23 cellular contexts compared by ENCODE assay signal in the genomic region with DNA sequence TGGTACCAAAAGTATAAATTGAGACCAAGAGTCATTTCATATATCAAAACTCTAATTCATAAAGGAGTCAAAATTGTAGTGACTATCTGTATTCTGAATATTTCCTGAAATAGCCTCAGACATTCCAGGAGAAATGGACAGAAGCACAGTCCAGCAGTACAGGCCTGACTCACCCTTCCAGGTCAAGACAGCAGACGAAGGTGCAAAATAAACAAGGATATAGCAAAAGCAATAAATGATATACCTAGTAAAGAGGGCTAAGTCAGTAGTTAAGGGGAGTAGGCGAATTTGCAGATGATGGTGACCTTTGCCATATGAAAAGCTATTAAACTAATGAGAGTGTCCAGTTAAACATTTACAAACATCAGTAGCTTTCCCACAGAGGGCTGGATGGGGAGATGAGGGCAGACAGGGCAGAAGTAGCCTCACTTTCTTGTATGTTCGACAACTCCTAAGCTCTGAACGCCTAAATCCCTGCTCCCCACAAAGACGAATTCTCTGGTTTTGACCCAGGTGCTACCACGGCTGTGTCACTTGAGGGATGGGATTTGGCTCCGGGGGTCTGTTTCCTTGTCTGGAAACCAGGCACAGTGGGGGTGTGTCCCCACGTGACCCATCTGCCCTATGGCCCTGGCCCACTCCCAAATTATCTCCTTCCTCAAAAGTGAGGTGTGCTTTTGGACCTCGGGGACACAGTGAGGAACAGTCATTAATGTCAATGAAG. TPM values are rescaled to one million over a fixed set of nuclear protein-coding genes. Genes with fewer than 3 reads are reported as not detected.
"Had no signal": no experiment of that assay in that cellular context is flagged by ENCODE, and none has a peak within 500 bp of the region (broad histone marks: within the 10 kb centered on the region; RNA-seq: fewer than 3 reads in every experiment).

No MANE protein-coding gene starts in this region.

- H3K4me1 Mint-ChIP-seq: activated naive CD4-positive, alpha-beta T cell treated with anti-CD3 and anti-CD28 coated beads, Interleukin-2, amount 50 U/mL, for 24 hours had no signal

- H3K4me1 ChIP-seq: body of pancreas had no signal

- FAIRE-seq: bronchial epithelial cell had no signal

- H3K4me3 Mint-ChIP-seq: activated CD8-positive, alpha-beta T cell treated with anti-CD3 and anti-CD28 coated beads for 36 hours; activated naive CD4-positive, alpha-beta T cell treated with anti-CD3 and anti-CD28 coated beads, Interleukin-2, amount 50 U/mL, for 24 hours; activated T-cell treated with anti-CD3 and anti-CD28 coated beads, Interleukin-2, amount 50 U/mL, for 72 hours; T-helper 1 cell treated with Interleukin-12 subunit alpha and Interleukin-12 subunit beta and Interleukin-4 antibody, amounts not matched to agents 30 μg/mL and 1 μg/mL, for 36 hours had no signal

- H3K27ac ChIP-seq: body of pancreas had no signal

- H3K9me3 Mint-ChIP-seq: activated CD8-positive, alpha-beta T cell treated with anti-CD3 and anti-CD28 coated beads for 36 hours; activated naive CD4-positive, alpha-beta T cell treated with anti-CD3 and anti-CD28 coated beads, Interleukin-2, amount 50 U/mL, for 24 hours; activated T-cell treated with anti-CD3 and anti-CD28 coated beads, Interleukin-2, amount 50 U/mL, for 72 hours; T-helper 1 cell treated with Interleukin-12 subunit alpha and Interleukin-12 subunit beta and Interleukin-4 antibody, amounts not matched to agents 30 μg/mL and 1 μg/mL, for 36 hours had no signal

- DNase-seq: activated CD4-positive, alpha-beta T cell treated with anti-CD3 and anti-CD28 coated beads for 4 hours; activated CD8-positive, alpha-beta memory T cell treated with anti-CD3 and anti-CD28 coated beads, Interleukin-2, amount 50 U/mL, for 4 hours; activated CD8-positive, alpha-beta T cell treated with anti-CD3 and anti-CD28 coated beads for 36 hours; activated T-cell treated with anti-CD3 and anti-CD28 coated beads, Interleukin-2, amount 50 U/mL, for 72 hours; aorta; body of pancreas; central memory CD4-positive, alpha-beta T cell; KG1; MG63; MV-4-11; NCI-H1105; NCI-H1436; NCI-H1694 treated with DMSO at 0.1 percent for 48 hours; NCI-H2029 treated with DMSO at 0.1 percent for 48 hours; NCI-H345; NCI-H510A treated with DMSO at 0.1 percent for 48 hours; NCI-H69; NK-92 treated with Interleukin-12 subunit alpha and Interleukin-12 subunit beta, amount 100 ng/mL, for 24 hours; SHP77 treated with DMSO at 0.1 percent for 48 hours had no signal

- H3K9me3 ChIP-seq: body of pancreas, MG63 had no signal

- H3K27me3 ChIP-seq: body of pancreas, MG63 had no signal

- H3K4me3 ChIP-seq: body of pancreas, MG63 had no signal

- H3K27ac Mint-ChIP-seq: activated CD8-positive, alpha-beta T cell treated with anti-CD3 and anti-CD28 coated beads for 36 hours; activated naive CD4-positive, alpha-beta T cell treated with anti-CD3 and anti-CD28 coated beads, Interleukin-2, amount 50 U/mL, for 24 hours; T-helper 1 cell treated with Interleukin-12 subunit alpha and Interleukin-12 subunit beta and Interleukin-4 antibody, amounts not matched to agents 30 μg/mL and 1 μg/mL, for 36 hours had no signal

- H3K36me3 ChIP-seq: MG63 had no signal

- H3K36me3 Mint-ChIP-seq: activated naive CD4-positive, alpha-beta T cell treated with anti-CD3 and anti-CD28 coated beads, Interleukin-2, amount 50 U/mL, for 24 hours had no signal

RNA-seq across cellular contexts. Expression of gene SLC52A3, which starts 3.6 kb away (rescaled TPM):
- total RNA-seq: activated CD8-positive, alpha-beta T cell treated with anti-CD3 and anti-CD28 coated beads for 36 hours; activated T-cell treated with anti-CD3 and anti-CD28 coated beads, Interleukin-2, amount 50 U/mL, for 72 hours; LHCN-M2 had no signal
